Comparison of ENCODE assay signal across 27 cellular contexts in genomic region chr10:111482074-111482350, GRCh38.
"Had no signal": no experiment of that assay in that cellular context is flagged by ENCODE, and none has a peak within 500 bp of the region (broad histone marks: within the 10 kb centered on the region; RNA-seq: fewer than 3 reads in every experiment).

No MANE protein-coding gene starts in this region.

- H3K36me3 ChIP-seq: left ventricle myocardium inferior, pancreas, prostate gland, sigmoid colon, spleen, thyroid gland, transverse colon, upper lobe of left lung, vagina had no signal

- DNase-seq: hippocampal formation; kidney glomerular epithelial cell; left cardiac atrium; left ventricle myocardium inferior; mesendoderm; naive B cell; natural killer cell; nucleus accumbens; pancreas; posterior cingulate gyrus; retina; right cardiac atrium; sigmoid colon; small intestine; spleen; stimulated activated CD4-positive, alpha-beta T cell treated with anti-CD3 and anti-CD28 coated beads, Interleukin-4, amount 100 ng/mL, for 24 hours; stimulated activated naive CD4-positive, alpha-beta T cell treated with Interleukin-2 at 50 U/mL for 16 hours; stimulated activated naive CD8-positive, alpha-beta T cell treated with anti-CD3 and anti-CD28 coated beads, Interleukin-15, amount 100 ng/mL, for 72 hours; substantia nigra; testis; thyroid gland; transverse colon; upper lobe of left lung had no signal

- H3K9me3 ChIP-seq: left ventricle myocardium inferior, pancreas, prostate gland, sigmoid colon, testis, thyroid gland, transverse colon, upper lobe of left lung, vagina had no signal

- H3K4me3 ChIP-seq: left ventricle myocardium inferior, lung, pancreas, prostate gland, sigmoid colon, spleen, testis, thyroid gland, transverse colon, upper lobe of left lung, vagina had no signal

- ATAC-seq: left cardiac atrium; natural killer cell; pancreas; right cardiac atrium; stimulated activated effector memory CD8-positive, alpha-beta T cell treated with anti-CD3 and anti-CD28 coated beads, Interleukin-12 subunit alpha, Interleukin-12 subunit beta, amount 100 ng/mL, for 72 hours; stimulated activated naive CD8-positive, alpha-beta T cell treated with anti-CD3 and anti-CD28 coated beads, Interleukin-15, amount 100 ng/mL, for 72 hours had no signal

- H3K27me3 ChIP-seq: pancreas, sigmoid colon, spleen, testis, thyroid gland, transverse colon, upper lobe of left lung, vagina had no signal

- H3K27ac ChIP-seq: left ventricle myocardium inferior, pancreas, prostate gland, sigmoid colon, spleen, testis, thyroid gland, transverse colon, upper lobe of left lung, vagina had no signal
